ENCODE assay signal across 1 cellular context in genomic region chr17:81722184-81723120, GRCh38.
TF ChIP-seq lines count a peak whose summit lies in the region.

No MANE protein-coding gene starts in this region.

TF ChIP-seq in HepG2, 621 proteins besides CTCF, POLR2A, EP300 and RAD21 (continues in another document):
- no peak for TF ChIP-seq MATR3 (CRISPR knock-in tag; IDR thresholded peaks at IDR 0.05)
- TF ChIP-seq ZBTB40 (IDR thresholded peaks at IDR 0.05): no peak
- no peak for TF ChIP-seq ZBTB40 (CRISPR knock-in tag; IDR thresholded peaks at IDR 0.05)
- TF ChIP-seq ZNF142 (CRISPR knock-in tag; IDR thresholded peaks at IDR 0.05): 0 out of 2 replicates have a peak, but pooled peaks have one; percentile 19
- TF ChIP-seq KDM2A (CRISPR knock-in tag; IDR thresholded peaks at IDR 0.05; ENCODE audit: borderline replicate concordance, low read depth): peak; percentile 69
- peak; percentile 69; the same call in 1 of the 2 replicates for TF ChIP-seq ZNF749 (CRISPR knock-in tag; IDR thresholded peaks at IDR 0.05; ENCODE audit: borderline replicate concordance)
- TF ChIP-seq ZNF333 (CRISPR knock-in tag; IDR thresholded peaks at IDR 0.05; ENCODE audit: borderline replicate concordance): no peak
- TF ChIP-seq ZNF430 (CRISPR knock-in tag; IDR thresholded peaks at IDR 0.05): 0 out of 2 replicates have a peak, but pooled peaks have one; percentile 31
- TF ChIP-seq HCFC1 (IDR thresholded peaks at IDR 0.05; ENCODE audit: low read depth, low read length): no peak
- peak; percentile 48; the same call in 1 of the 2 replicates for TF ChIP-seq ZNF891 (CRISPR knock-in tag; IDR thresholded peaks at IDR 0.05)
- TF ChIP-seq ZNF567 (CRISPR knock-in tag; IDR thresholded peaks at IDR 0.05; ENCODE audit: borderline replicate concordance): no peak
- 0 out of 2 replicates have a peak, but pooled peaks have one; percentile 65 for TF ChIP-seq CREBL2 (CRISPR knock-in tag; IDR thresholded peaks at IDR 0.05; ENCODE audit: borderline replicate concordance)
- 0 out of 2 replicates have a peak, but pooled peaks have one; percentile 2 for TF ChIP-seq NFYB (CRISPR knock-in tag; IDR thresholded peaks at IDR 0.05)
- no peak for TF ChIP-seq THAP7 (CRISPR knock-in tag; IDR thresholded peaks at IDR 0.05)
- TF ChIP-seq IKZF4 (CRISPR knock-in tag; IDR thresholded peaks at IDR 0.05; ENCODE audit: borderline replicate concordance, low read depth, not compliant biosample characterization): peak; percentile 69
- peak; percentile 67; the same call in 1 of the 2 replicates for TF ChIP-seq ZNF776 (CRISPR knock-in tag; IDR thresholded peaks at IDR 0.05)
- TF ChIP-seq BORCS8-MEF2B (CRISPR knock-in tag; IDR thresholded peaks at IDR 0.05): 0 out of 2 replicates have a peak, but pooled peaks have one; percentile 25
- no peak for TF ChIP-seq WIZ (CRISPR knock-in tag; IDR thresholded peaks at IDR 0.05)
- TF ChIP-seq ZNF329 (CRISPR knock-in tag; IDR thresholded peaks at IDR 0.05; ENCODE audit: low read depth): peak; percentile 51; the same call in 1 of the 2 replicates
- TF ChIP-seq CENPT (CRISPR knock-in tag; IDR thresholded peaks at IDR 0.05; ENCODE audit: low read depth): 0 out of 2 replicates have a peak, but pooled peaks have one; percentile 77
- TF ChIP-seq ZNF274 (CRISPR knock-in tag; IDR thresholded peaks at IDR 0.05): 0 out of 2 replicates have a peak, but pooled peaks have one; percentile 58
- peak; percentile 61; the same call in 1 of the 2 replicates for TF ChIP-seq POLR2G (IDR thresholded peaks at IDR 0.05; ENCODE audit: low read depth, low read length)
- peak; percentile 54; the same call in 1 of the 2 replicates for TF ChIP-seq RBFOX2 (IDR thresholded peaks at IDR 0.05; ENCODE audit: low read depth, low read length)
- 0 out of 2 replicates have a peak, but pooled peaks have one; percentile 45 for TF ChIP-seq E2F2 (CRISPR knock-in tag; IDR thresholded peaks at IDR 0.05; ENCODE audit: borderline replicate concordance)
- peak; percentile 32; the same call in 1 of the 2 replicates for TF ChIP-seq NFE2L2 (IDR thresholded peaks at IDR 0.05; ENCODE audit: low read length)
- TF ChIP-seq ZNF431 (CRISPR knock-in tag; IDR thresholded peaks at IDR 0.05; ENCODE audit: borderline replicate concordance, low read depth): peak; percentile 38; the same call in 1 of the 2 replicates
- 0 out of 2 replicates have a peak, but pooled peaks have one; percentile 31 for TF ChIP-seq ZBTB20 (CRISPR knock-in tag; IDR thresholded peaks at IDR 0.05; ENCODE audit: borderline replicate concordance, low read depth)
- TF ChIP-seq HOMEZ (CRISPR knock-in tag; IDR thresholded peaks at IDR 0.05; ENCODE audit: low read depth): no peak
- no peak for TF ChIP-seq ARID2 (CRISPR knock-in tag; IDR thresholded peaks at IDR 0.05; ENCODE audit: borderline replicate concordance)
- TF ChIP-seq IRF9 (CRISPR knock-in tag; IDR thresholded peaks at IDR 0.05; ENCODE audit: borderline replicate concordance): peak; percentile 70; the same call in 1 of the 2 replicates
- no peak for TF ChIP-seq ZNF569 (CRISPR knock-in tag; IDR thresholded peaks at IDR 0.05; ENCODE audit: borderline replicate concordance)
- no peak for TF ChIP-seq KAT2B (IDR thresholded peaks at IDR 0.05; ENCODE audit: borderline replicate concordance, low read depth, low read length)
- TF ChIP-seq POGZ (CRISPR knock-in tag; IDR thresholded peaks at IDR 0.05): peak; percentile 26; the same call in 1 of the 2 replicates
- 0 out of 2 replicates have a peak, but pooled peaks have one; percentile 17 for TF ChIP-seq CSRNP1 (CRISPR knock-in tag; IDR thresholded peaks at IDR 0.05)
- TF ChIP-seq FOXK2 (IDR thresholded peaks at IDR 0.05): no peak
- 0 out of 2 replicates have a peak, but pooled peaks have one; percentile 29 for TF ChIP-seq CBFB (CRISPR knock-in tag; IDR thresholded peaks at IDR 0.05)
- TF ChIP-seq ZNF598 (CRISPR knock-in tag; IDR thresholded peaks at IDR 0.05; ENCODE audit: borderline replicate concordance): peak; percentile 37; the same call in 1 of the 2 replicates
